ENCODE assay signal across 13 cellular contexts in genomic region chr4:665381-665750, GRCh38. TPM values are rescaled to one million over a fixed set of nuclear protein-coding genes. Genes with fewer than 3 reads are reported as not detected.
A peak's percentile ranks its signal among the peaks of the same experiment; 100 is the strongest.
DNase-seq lines count a peak whose midpoint lies in the region; ATAC-seq, FAIRE-seq and TF ChIP-seq lines count a peak whose summit lies in the region.
"Had no signal": no experiment of that assay in that cellular context is flagged by ENCODE, and none has a peak within 500 bp of the region (broad histone marks: within the 10 kb centered on the region; RNA-seq: fewer than 3 reads in every experiment).

No MANE protein-coding gene starts in this region.

- peaks cover 21% of the 10 kb centered on the region for H3K4me1 Mint-ChIP-seq in activated CD8-positive, alpha-beta T cell treated with anti-CD3 and anti-CD28 coated beads for 36 hours (ENCODE audit: low read depth)

- no peaks in the 10 kb centered on the region for H3K9me3 ChIP-seq in kidney (ENCODE audit: control insufficient read depth in 1 of 2, low read length in 2 of 2)
- H3K9me3 ChIP-seq in ascending aorta: no peaks in the 10 kb centered on the region
- H3K9me3 ChIP-seq: colonic mucosa had no signal

- H3K27me3 ChIP-seq in ascending aorta: no peaks in the 10 kb centered on the region
- H3K27me3 ChIP-seq: colonic mucosa had no signal

- intact Hi-C loops in Right ventricle myocardium inferior (cut with DNase I) (no loop called here), cardiac septum (cut with DNase I) (no loop called here), kidney (cut with DNase I) (no loop called here), ascending aorta (cut with DNase I) (no loop called here)
- intact Hi-C loops in activated CD8-positive, alpha-beta T cell treated with anti-CD3 and anti-CD28 coated beads for 36 hours (cut with micrococcal nuclease): no loop called here

- no peaks in the 10 kb centered on the region for H3K9me3 Mint-ChIP-seq in activated CD8-positive, alpha-beta T cell treated with anti-CD3 and anti-CD28 coated beads for 36 hours

- no peak for ATAC-seq in Right ventricle myocardium inferior
- ATAC-seq in activated CD8-positive, alpha-beta T cell treated with anti-CD3 and anti-CD28 coated beads for 36 hours: no peak

- no peak overlapping the region for H3K4me3 ChIP-seq in kidney (ENCODE audit: low read length in 2 of 2)
- no peak overlapping the region for H3K4me3 ChIP-seq in ascending aorta
- H3K4me3 ChIP-seq: colonic mucosa had no signal

- POLR2A ChIA-PET in activated CD8-positive, alpha-beta T cell treated with anti-CD3 and anti-CD28 coated beads for 36 hours (lab: Charles Lee): interaction anchor here (4.6 kb wide), 1 partner anchor 8 kb away, joined by 34 read pairs; the partner anchor contains the start of genes ATP5ME and MYL5

- no peak for FAIRE-seq in kidney (lab: Jason Lieb, UNC)

- peaks cover 3% of the 10 kb centered on the region for H3K36me3 Mint-ChIP-seq in activated CD8-positive, alpha-beta T cell treated with anti-CD3 and anti-CD28 coated beads for 36 hours (ENCODE audit: low read depth)

- peak overlapping the region; percentile 81 for H3K4me3 Mint-ChIP-seq in activated CD8-positive, alpha-beta T cell treated with anti-CD3 and anti-CD28 coated beads for 36 hours

- no peak overlapping the region for H3K27ac ChIP-seq in kidney (ENCODE audit: low read depth in 2 of 2, low read length in 2 of 2)
- peak overlapping the region; percentile 67 for H3K27ac ChIP-seq in temporal lobe (ENCODE audit: low read depth, low read length)
- no peak overlapping the region for H3K27ac ChIP-seq in ascending aorta
- H3K27ac ChIP-seq: colonic mucosa had no signal

- peaks cover 0 to 6% of the 10 kb centered on the region in 2 donors for H3K4me1 ChIP-seq in kidney (ENCODE audit: control insufficient read depth in 1 of 2, insufficient read depth in 1 of 2, low read depth in 1 of 2, low read length in 2 of 2)
- no peaks in the 10 kb centered on the region for H3K4me1 ChIP-seq in ascending aorta
- H3K4me1 ChIP-seq: colonic mucosa had no signal

- no peak overlapping the region for H3K27ac Mint-ChIP-seq in activated CD8-positive, alpha-beta T cell treated with anti-CD3 and anti-CD28 coated beads for 36 hours

- TF ChIP-seq CTCF in activated CD8-positive, alpha-beta T cell treated with anti-CD3 and anti-CD28 coated beads for 36 hours (IDR thresholded peaks at IDR 0.05): no peak
- TF ChIP-seq CTCF in kidney (IDR thresholded peaks at IDR 0.05; ENCODE audit: borderline replicate concordance, extremely low read depth, insufficient read depth): no peak
- no peak for TF ChIP-seq CTCF in GM10266 (IDR thresholded peaks at IDR 0.05; ENCODE audit: control insufficient read depth, insufficient read depth, low read depth, missing control alignments)
- TF ChIP-seq CTCF in ascending aorta (IDR thresholded peaks at IDR 0.05): no peak

- DNase-seq in Right ventricle myocardium inferior (ENCODE audit: missing footprints) (peak; percentile 32), cardiac septum (ENCODE audit: low spot score) (no peak), kidney (peak; percentile 66), GM10266 (ENCODE audit: extremely low spot score) (no peak), ascending aorta (ENCODE audit: low spot score in 2 of 2) (no peak), inferior parietal cortex (ENCODE audit: extremely low spot score) (no peak)
- DNase-seq in activated CD8-positive, alpha-beta T cell treated with anti-CD3 and anti-CD28 coated beads for 36 hours: no peak
- DNase-seq: colonic mucosa; HCEC 1CT; NCI-H1092 treated with DMSO at 0.1 percent for 48 hours; SIG-M5; stimulated activated CD4-positive, alpha-beta T cell treated with anti-CD3 and anti-CD28 coated beads, Interleukin-4, amount 100 ng/mL, for 4 hours had no signal

- CTCF ChIA-PET in activated CD8-positive, alpha-beta T cell treated with anti-CD3 and anti-CD28 coated beads for 36 hours (lab: Charles Lee): interaction anchor here (1.0 to 3.2 kb wide), 2 partner anchors 13 to 62 kb away, joined by 3 to 7 read pairs; no protein-coding TSS in a partner anchor

- no peaks in the 10 kb centered on the region for H3K27me3 Mint-ChIP-seq in activated CD8-positive, alpha-beta T cell treated with anti-CD3 and anti-CD28 coated beads for 36 hours

- no peak overlapping the region for H3K9ac ChIP-seq in kidney (ENCODE audit: low read length in 2 of 2)

- H3K36me3 ChIP-seq in kidney (ENCODE audit: control insufficient read depth in 1 of 2, insufficient read depth in 2 of 2, low read length in 2 of 2) (no peaks in the 10 kb centered on the region), ascending aorta (no peaks in the 10 kb centered on the region)
- H3K36me3 ChIP-seq: colonic mucosa had no signal

RNA-seq across cellular contexts. Expression of gene ATP5ME, which starts 8.7 kb away (rescaled TPM):
- total RNA-seq in Right ventricle myocardium inferior: 1,162 TPM
- total RNA-seq in cardiac septum: 734 TPM
- 100 to 1,000 TPM; 221 to 234 TPM for total RNA-seq in activated CD8-positive, alpha-beta T cell treated with anti-CD3 and anti-CD28 coated beads for 36 hours
- total RNA-seq in kidney: 248 TPM
- polyA plus RNA-seq in kidney (ENCODE audit: insufficient read depth, low read depth, low replicate concordance): 1,928 TPM
- 87.8 TPM for total RNA-seq in temporal lobe
- not detected for total RNA-seq in ascending aorta

RNA-seq across cellular contexts. Expression of gene MYL5, which starts 9.0 kb away (rescaled TPM):
- total RNA-seq in Right ventricle myocardium inferior (3.9 TPM), cardiac septum (6.5 TPM), kidney (17.9 TPM), temporal lobe (6.4 TPM), ascending aorta (1.1 TPM)
- 10 to 100 TPM; 14.7 to 17.8 TPM for total RNA-seq in activated CD8-positive, alpha-beta T cell treated with anti-CD3 and anti-CD28 coated beads for 36 hours
- polyA plus RNA-seq in kidney (ENCODE audit: insufficient read depth, low read depth, low replicate concordance): 29.6 TPM

RNA-seq across cellular contexts. Expression of gene SLC49A3, which starts 23.6 kb away (rescaled TPM):
- total RNA-seq in Right ventricle myocardium inferior (17.3 TPM), cardiac septum (12.1 TPM), kidney (18.2 TPM), temporal lobe (0.49 TPM), ascending aorta (17.7 TPM)
- total RNA-seq in activated CD8-positive, alpha-beta T cell treated with anti-CD3 and anti-CD28 coated beads for 36 hours: under 1 TPM in 1 of 2 experiments, not detected in 1; 0.23 TPM
- polyA plus RNA-seq in kidney (ENCODE audit: insufficient read depth, low read depth, low replicate concordance): 12.6 TPM

RNA-seq across cellular contexts. Expression of gene PDE6B, which starts 40.0 kb away (rescaled TPM):
- 1.7 TPM for total RNA-seq in Right ventricle myocardium inferior
- total RNA-seq in cardiac septum: 4.8 TPM
- total RNA-seq in activated CD8-positive, alpha-beta T cell treated with anti-CD3 and anti-CD28 coated beads for 36 hours: 10 to 100 TPM; 11.4 to 13.9 TPM
- total RNA-seq in kidney: 10.7 TPM
- polyA plus RNA-seq in kidney (ENCODE audit: insufficient read depth, low read depth, low replicate concordance): 10.8 TPM
- total RNA-seq in temporal lobe: 4.7 TPM
- total RNA-seq in ascending aorta: not detected

RNA-seq across cellular contexts. Expression of gene PCGF3, which starts 40.3 kb away (rescaled TPM):
- total RNA-seq in Right ventricle myocardium inferior (21.7 TPM), cardiac septum (24.3 TPM), kidney (59.6 TPM), temporal lobe (54.6 TPM), ascending aorta (124 TPM)
- total RNA-seq in activated CD8-positive, alpha-beta T cell treated with anti-CD3 and anti-CD28 coated beads for 36 hours: 10 to 100 TPM; 23.9 to 25.6 TPM
- polyA plus RNA-seq in kidney (ENCODE audit: insufficient read depth, low read depth, low replicate concordance): 21.7 TPM

Comparison
In these comparisons a context has a peak if more than half of its experiments do, and no peak if none do; other contexts are left out.
1. DNase-seq: peak in Right ventricle myocardium inferior (single experiment) and kidney (single experiment); none in cardiac septum (single experiment), activated CD8-positive, alpha-beta T cell treated with anti-CD3 and anti-CD28 coated beads for 36 hours (single experiment), GM10266 (single experiment), ascending aorta (0 of 2) and inferior parietal cortex (single experiment).
2. RNA of gene ATP5ME, which starts 8.7 kb away (total RNA-seq): 1,162 TPM in Right ventricle myocardium inferior (single experiment), 734 TPM in cardiac septum (single experiment), 248 TPM in kidney (single experiment), 221 to 234 TPM in activated CD8-positive, alpha-beta T cell treated with anti-CD3 and anti-CD28 coated beads for 36 hours and 87.8 TPM in temporal lobe (single experiment); not detected in ascending aorta (single experiment); every median in the first group is over 10 times any median in the second.